28 cellular contexts compared by ENCODE assay signal in the genomic region with DNA sequence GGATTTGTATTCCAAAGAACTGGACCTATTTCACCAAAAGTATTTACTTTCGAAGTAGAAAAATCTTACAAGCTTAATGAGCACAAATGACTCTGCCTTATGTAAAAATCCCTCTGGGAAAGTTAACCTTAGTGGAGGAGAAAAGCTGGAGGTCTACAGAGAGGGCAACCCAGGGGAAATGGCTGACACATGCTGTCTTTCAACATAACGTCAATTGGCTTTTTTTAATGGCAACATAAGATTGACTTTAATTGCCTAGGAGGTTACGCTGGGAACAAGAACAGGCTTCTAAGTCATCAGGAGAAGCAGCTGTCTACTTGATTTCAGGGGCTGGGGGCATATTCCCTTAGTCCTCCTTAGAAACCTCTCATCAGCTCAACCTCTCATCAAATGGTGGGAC. TPM values are rescaled to one million over a fixed set of nuclear protein-coding genes. Genes with fewer than 3 reads are reported as not detected.
DNase-seq lines count a peak whose midpoint lies in the region; FAIRE-seq and TF ChIP-seq lines count a peak whose summit lies in the region.
"Had no signal": no experiment of that assay in that cellular context is flagged by ENCODE, and none has a peak within 500 bp of the region (broad histone marks: within the 10 kb centered on the region; RNA-seq: fewer than 3 reads in every experiment).

No MANE protein-coding gene starts in this region.

- peak; percentile 47 for DNase-seq in NCI-H1436 (lab: John Stamatoyannopoulos, UW)
- no peak for DNase-seq in NCI-H1436 treated with DMSO at 0.1 percent for 48 hours (lab: John Stamatoyannopoulos, UW)
- DNase-seq in NCI-H2227 treated with DMSO at 0.1 percent for 48 hours (lab: John Stamatoyannopoulos, UW): peak; percentile 47
- no peak for DNase-seq in smooth muscle cell (lab: John Stamatoyannopoulos, UW; ENCODE audit: unreplicated experiment)
- DNase-seq in NAMALWA (ENCODE audit: low spot score): no peak
- DNase-seq in HTR-8/SVneo (ENCODE audit: insufficient read length, low spot score): no peak
- DNase-seq in NCI-H128 (lab: John Stamatoyannopoulos, UW; ENCODE audit: unreplicated experiment): no peak
- DNase-seq: 8988T; activated CD4-positive, alpha-beta T cell treated with anti-CD3 and anti-CD28 coated beads, Interleukin-2, amount 10 ng/mL, durations not matched to agents 7 days and 5 days; effector CD4-positive, alpha-beta T cell; EL; HCEC 1CT; islet precursor cell; lower lobe of right lung; small intestine; stimulated activated CD4-positive, alpha-beta T cell treated with anti-CD3 and anti-CD28 coated beads, Interleukin-2, amount 100 ng/mL, for 48 hours; stimulated activated naive B cell treated with anti-CD40 and anti-IgM and Interleukin-4, amounts not matched to agents 10 μg/mL and 1 μg/mL and 100 μg/mL, for 72 hours had no signal

- H3F3A ChIP-seq in smooth muscle cell (ENCODE audit: low read depth): peaks cover 23% of the 10 kb centered on the region

- H3K4me3 ChIP-seq in endocrine pancreas (ENCODE audit: control insufficient read depth, insufficient read depth, low read length): peak overlapping the region; percentile 51
- H3K4me3 ChIP-seq in smooth muscle cell: no peak overlapping the region
- H3K4me3 ChIP-seq: ascending aorta, esophagus muscularis mucosa, lower lobe of right lung, MG63, SK-N-MC, thyroid gland had no signal

- H3K27me3 ChIP-seq in endocrine pancreas (ENCODE audit: control insufficient read depth, insufficient read depth, low read length) (no peaks in the 10 kb centered on the region), smooth muscle cell (ENCODE audit: low read depth) (no peaks in the 10 kb centered on the region)
- H3K27me3 ChIP-seq: ascending aorta, MG63, thyroid gland had no signal

- no peak overlapping the region for H3K27ac ChIP-seq in smooth muscle cell (ENCODE audit: low read depth)
- H3K27ac ChIP-seq: ascending aorta, esophagus muscularis mucosa, lower lobe of right lung, neutrophil, SK-N-MC, VCaP had no signal

- peak overlapping the region; percentile 50 for H3K4me2 ChIP-seq in smooth muscle cell

- H3K9me3 ChIP-seq in endocrine pancreas (ENCODE audit: control insufficient read depth, low read length) (no peaks in the 10 kb centered on the region), smooth muscle cell (replicated peaks; ENCODE audit: low read depth) (no peaks in the 10 kb centered on the region)
- H3K9me3 ChIP-seq: ascending aorta, esophagus muscularis mucosa, lower lobe of right lung, MG63, neutrophil, thyroid gland had no signal

- WGBS in smooth muscle cell (ENCODE audit: low lambda C conversion rate): 75% methylated on average over 3 of the region's 3 CpGs

- H2AFZ ChIP-seq in smooth muscle cell (ENCODE audit: low read depth): no peak overlapping the region

- H3K36me3 ChIP-seq in endocrine pancreas (ENCODE audit: control insufficient read depth, insufficient read depth, low read length): no peaks in the 10 kb centered on the region
- H3K36me3 ChIP-seq in smooth muscle cell (ENCODE audit: low read depth): no peaks in the 10 kb centered on the region
- H3K36me3 ChIP-seq: ascending aorta, esophagus muscularis mucosa, lower lobe of right lung, MG63, neutrophil, thyroid gland had no signal

- H3K4me1 ChIP-seq in endocrine pancreas (ENCODE audit: control insufficient read depth, insufficient read depth, low read length) (peaks cover 18% of the 10 kb centered on the region), smooth muscle cell (ENCODE audit: low read depth) (peaks cover 17% of the 10 kb centered on the region)
- H3K4me1 ChIP-seq: ascending aorta had no signal

- H3K9ac ChIP-seq in endocrine pancreas (ENCODE audit: control insufficient read depth, insufficient read depth, low read length) (no peak overlapping the region), smooth muscle cell (ENCODE audit: low read depth) (no peak overlapping the region)

- H3K79me2 ChIP-seq in smooth muscle cell (ENCODE audit: low read depth): no peaks in the 10 kb centered on the region

- TF ChIP-seq CTCF in smooth muscle cell (IDR thresholded peaks at IDR 0.05; ENCODE audit: borderline replicate concordance, insufficient read depth, poor library complexity, severe bottlenecking): no peak

- FAIRE-seq in HTR-8/SVneo (lab: Jason Lieb, UNC): no peak
- FAIRE-seq: small intestine had no signal

- no peaks in the 10 kb centered on the region for H4K20me1 ChIP-seq in smooth muscle cell (ENCODE audit: low read depth)

RNA-seq across cellular contexts. Expression of gene UTP25, which starts 52.3 kb away (rescaled TPM):
- 5.2 and 6.2 TPM in 2 replicates for total RNA-seq in smooth muscle cell
- 2.3 and 2.9 TPM in 2 replicates for polyA plus RNA-seq in smooth muscle cell

RNA-seq across cellular contexts. Expression of gene SYT14, which starts 58.0 kb away (rescaled TPM):
- 0.81 TPM in 1 of 2 replicates, not detected in the other for total RNA-seq in smooth muscle cell
- not detected in 2 replicates for polyA plus RNA-seq in smooth muscle cell
- total RNA-seq: activated CD4-positive, alpha-beta T cell treated with anti-CD3 and anti-CD28 coated beads, Interleukin-2, amount 10 ng/mL, durations not matched to agents 7 days and 5 days; activated naive CD4-positive, alpha-beta T cell treated with anti-CD3 and anti-CD28 coated beads, Interleukin-2, amount 50 U/mL, for 72 hours; activated T-helper 17 cell treated with anti-CD3 and anti-CD28 coated beads, Interleukin-2, amount 50 U/mL, for 72 hours; ascending aorta; lower lobe of right lung; T-helper 2 cell treated with Interferon-gamma antibody and Interleukin-4, amounts not matched to agents 100 ng/mL and 5 ng/mL, for 36 hours had no signal

Comparison
In these comparisons a context has a peak if more than half of its experiments do, and no peak if none do; other contexts are left out.
1. DNase-seq: peak in NCI-H1436 (single experiment) and NCI-H2227 treated with DMSO at 0.1 percent for 48 hours (single experiment); none in NCI-H1436 treated with DMSO at 0.1 percent for 48 hours (single experiment), smooth muscle cell (single experiment), NAMALWA (single experiment), HTR-8/SVneo (single experiment) and NCI-H128 (single experiment).